In genomic region chr2:174001107-174001506, GRCh38 we compare ENCODE assay signal across 23 cellular contexts. TPM values are rescaled to one million over a fixed set of nuclear protein-coding genes. Genes with fewer than 3 reads are reported as not detected.
DNase-seq lines count a peak whose midpoint lies in the region; ATAC-seq and TF ChIP-seq lines count a peak whose summit lies in the region.
"Had no signal": no experiment of that assay in that cellular context is flagged by ENCODE, and none has a peak within 500 bp of the region (broad histone marks: within the 10 kb centered on the region; RNA-seq: fewer than 3 reads in every experiment).

No MANE protein-coding gene starts in this region.

- peak overlapping the region; percentile 40 for H3K27ac Mint-ChIP-seq in activated naive CD4-positive, alpha-beta T cell treated with anti-CD3 and anti-CD28 coated beads, Interleukin-2, amount 10 ng/mL, durations not matched to agents 7 days and 5 days
- H3K27ac Mint-ChIP-seq in activated naive CD4-positive, alpha-beta T cell treated with anti-CD3 and anti-CD28 coated beads, Interleukin-2, amount 50 U/mL, for 72 hours = no peak overlapping the region
- H3K27ac Mint-ChIP-seq: CD4-positive, alpha-beta T cell; CD8-positive, alpha-beta memory T cell had no signal

- no peak for DNase-seq in activated naive CD4-positive, alpha-beta T cell treated with anti-CD3 and anti-CD28 coated beads, Interleukin-2, amount 10 ng/mL, durations not matched to agents 7 days and 5 days
- DNase-seq in activated naive CD4-positive, alpha-beta T cell treated with anti-CD3 and anti-CD28 coated beads, Interleukin-2, amount 50 U/mL, for 72 hours (ENCODE audit: low spot score in 2 of 2) = no peak
- DNase-seq in fibroblast of the aortic adventitia (ENCODE audit: low read depth) = peak; percentile 42
- DNase-seq in thoracic aorta (ENCODE audit: low spot score) = no peak
- no peak for DNase-seq in AG20443 (ENCODE audit: low spot score)
- DNase-seq: AML-193; BE2C; Calu3; CD4-positive, alpha-beta T cell; CD8-positive, alpha-beta memory T cell; COR-L47; DMS53; DMS79 treated with DMSO at 0.1 percent for 48 hours; GF-D8; GM23248; H7; HCEC 1CT had no signal

- no peak for ATAC-seq in activated naive CD4-positive, alpha-beta T cell treated with anti-CD3 and anti-CD28 coated beads, Interleukin-2, amount 50 U/mL, for 72 hours
- no peak for ATAC-seq in thoracic aorta (ENCODE audit: insufficient number of reproducible peaks, low FRiP score, low read depth)
- ATAC-seq in GM21619 (IDR thresholded peaks at IDR 0.05; ENCODE audit: unreplicated experiment) = no peak
- ATAC-seq in HG02610 (IDR thresholded peaks at IDR 0.05; ENCODE audit: unreplicated experiment) = no peak
- ATAC-seq in HG03457 (IDR thresholded peaks at IDR 0.05; ENCODE audit: unreplicated experiment) = no peak

- no peaks in the 10 kb centered on the region for H3K9me3 ChIP-seq in thoracic aorta
- H3K9me3 ChIP-seq: BE2C had no signal

- peaks cover 5% of the 10 kb centered on the region for H3K4me1 Mint-ChIP-seq in activated naive CD4-positive, alpha-beta T cell treated with anti-CD3 and anti-CD28 coated beads, Interleukin-2, amount 10 ng/mL, durations not matched to agents 7 days and 5 days

- no peaks in the 10 kb centered on the region for H3K9me3 Mint-ChIP-seq in activated naive CD4-positive, alpha-beta T cell treated with anti-CD3 and anti-CD28 coated beads, Interleukin-2, amount 10 ng/mL, durations not matched to agents 7 days and 5 days
- no peaks in the 10 kb centered on the region for H3K9me3 Mint-ChIP-seq in activated naive CD4-positive, alpha-beta T cell treated with anti-CD3 and anti-CD28 coated beads, Interleukin-2, amount 50 U/mL, for 72 hours
- H3K9me3 Mint-ChIP-seq: CD4-positive, alpha-beta T cell; CD8-positive, alpha-beta memory T cell had no signal

- peak overlapping the region; percentile 22 to 59 for H3K27ac ChIP-seq in thoracic aorta
- H3K27ac ChIP-seq: 22Rv1; BLaER1 treated with 17β-estradiol and CSF1 and Interleukin-3, amounts not matched to agents 10 nM and 100 nM; GM23248 had no signal

- no peaks in the 10 kb centered on the region for H3K36me3 ChIP-seq in thoracic aorta
- H3K36me3 ChIP-seq: BE2C; BLaER1 treated with 17β-estradiol and CSF1 and Interleukin-3, amounts not matched to agents 10 nM and 100 nM had no signal

- CTCF ChIA-PET in activated naive CD4-positive, alpha-beta T cell treated with anti-CD3 and anti-CD28 coated beads, Interleukin-2, amount 10 ng/mL, durations not matched to agents 7 days and 5 days (lab: Charles Lee) = no interaction called here

- no peaks in the 10 kb centered on the region for H3K27me3 ChIP-seq in thoracic aorta (replicated peaks; ENCODE audit: insufficient read depth)
- H3K27me3 ChIP-seq: BE2C had no signal

- peaks cover 40 to 86% of the 10 kb centered on the region in 2 donors for H3K4me1 ChIP-seq in thoracic aorta (ENCODE audit: control insufficient read depth in 1 of 2, low read depth in 2 of 2)
- H3K4me1 ChIP-seq: BE2C had no signal

- H3K4me3 ChIP-seq in fibroblast of the aortic adventitia (ENCODE audit: low read depth, low read length) (no peak overlapping the region), thoracic aorta (no peak overlapping the region)
- H3K4me3 ChIP-seq: BLaER1 treated with 17β-estradiol and CSF1 and Interleukin-3, amounts not matched to agents 10 nM and 100 nM; GM23248 had no signal

- peaks cover 23% of the 10 kb centered on the region for H3K27me3 Mint-ChIP-seq in activated naive CD4-positive, alpha-beta T cell treated with anti-CD3 and anti-CD28 coated beads, Interleukin-2, amount 10 ng/mL, durations not matched to agents 7 days and 5 days
- H3K27me3 Mint-ChIP-seq: CD4-positive, alpha-beta T cell had no signal

- H3K4me3 Mint-ChIP-seq in activated naive CD4-positive, alpha-beta T cell treated with anti-CD3 and anti-CD28 coated beads, Interleukin-2, amount 10 ng/mL, durations not matched to agents 7 days and 5 days = no peak overlapping the region
- H3K4me3 Mint-ChIP-seq: CD14-positive monocyte; CD4-positive, alpha-beta T cell; CD8-positive, alpha-beta memory T cell had no signal

- H3K36me3 Mint-ChIP-seq in activated naive CD4-positive, alpha-beta T cell treated with anti-CD3 and anti-CD28 coated beads, Interleukin-2, amount 10 ng/mL, durations not matched to agents 7 days and 5 days = no peaks in the 10 kb centered on the region
- H3K36me3 Mint-ChIP-seq in activated naive CD4-positive, alpha-beta T cell treated with anti-CD3 and anti-CD28 coated beads, Interleukin-2, amount 50 U/mL, for 72 hours = no peaks in the 10 kb centered on the region
- H3K36me3 Mint-ChIP-seq: CD8-positive, alpha-beta memory T cell had no signal

- no peak for TF ChIP-seq CTCF in fibroblast of the aortic adventitia (IDR thresholded peaks at IDR 0.05; ENCODE audit: insufficient read depth, low read length)
- no peak for TF ChIP-seq CTCF in thoracic aorta (IDR thresholded peaks at IDR 0.05)

RNA-seq across cellular contexts. Expression of gene SP3, which starts 35.9 kb away (rescaled TPM):
- total RNA-seq in activated naive CD4-positive, alpha-beta T cell treated with anti-CD3 and anti-CD28 coated beads, Interleukin-2, amount 50 U/mL, for 72 hours = 100 to 1,000 TPM in 1 of 2 donors, 10 to 100 TPM in 1; 79.1 to 161 TPM
- 56.1 and 115 TPM in 2 replicates for total RNA-seq in fibroblast of the aortic adventitia (ENCODE audit: low replicate concordance)
- 10 to 100 TPM; 70.0 to 74.4 TPM for total RNA-seq in thoracic aorta
